Comparison of ENCODE assay signal across 25 cellular contexts in the genomic region with DNA sequence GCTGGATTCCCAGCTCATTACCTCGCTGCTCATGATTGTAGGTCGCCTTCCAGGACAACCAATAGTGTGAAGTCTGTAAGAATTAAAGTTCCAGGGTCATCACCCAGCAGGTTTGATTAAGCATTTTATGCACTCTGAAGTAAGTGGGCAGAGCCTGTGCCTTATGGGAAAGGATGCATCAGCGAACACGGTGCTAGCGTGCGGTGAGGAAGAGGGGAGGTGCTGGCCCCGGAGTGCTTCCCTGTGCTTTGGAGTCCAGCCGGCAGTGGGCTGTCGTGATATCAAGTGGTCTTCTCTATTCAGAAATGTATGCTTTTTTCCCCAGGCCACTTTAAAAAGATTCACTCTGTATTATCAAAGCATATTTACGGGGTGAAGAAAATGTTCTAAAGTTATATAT.
"Had no signal": no experiment of that assay in that cellular context is flagged by ENCODE, and none has a peak within 500 bp of the region (broad histone marks: within the 10 kb centered on the region; RNA-seq: fewer than 3 reads in every experiment).

No MANE protein-coding gene starts in this region.

- H3K4me3 ChIP-seq: ascending aorta, body of pancreas had no signal

- H3K4me1 ChIP-seq: ascending aorta had no signal

- H3K27me3 Mint-ChIP-seq: activated B cell treated with CpG ODN at 0.5 μM for 24 hours; activated CD4-positive, alpha-beta memory T cell treated with anti-CD3 and anti-CD28 coated beads for 36 hours; activated CD4-positive, alpha-beta T cell treated with anti-CD3 and anti-CD28 coated beads, Interleukin-2, amount 10 ng/mL, durations not matched to agents 7 days and 5 days; activated naive CD8-positive, alpha-beta T cell treated with anti-CD3 and anti-CD28 coated beads, Interleukin-2, amount 50 U/mL, for 24 hours; central memory CD8-positive, alpha-beta T cell had no signal

- H3K9me3 ChIP-seq: ascending aorta, body of pancreas had no signal

- H3K27ac ChIP-seq: ascending aorta, body of pancreas had no signal

- H3K27ac Mint-ChIP-seq: activated CD4-positive, alpha-beta memory T cell treated with anti-CD3 and anti-CD28 coated beads for 36 hours; activated CD4-positive, alpha-beta T cell treated with anti-CD3 and anti-CD28 coated beads, Interleukin-2, amount 10 ng/mL, durations not matched to agents 7 days and 5 days; activated naive CD4-positive, alpha-beta T cell treated with anti-CD3 and anti-CD28 coated beads, Interleukin-2, amount 50 U/mL, for 72 hours; activated naive CD8-positive, alpha-beta T cell treated with anti-CD3 and anti-CD28 coated beads, Interleukin-2, amount 50 U/mL, for 24 hours had no signal

- DNase-seq: activated B cell treated with CpG ODN at 0.5 μM for 24 hours; activated CD4-positive, alpha-beta memory T cell treated with anti-CD3 and anti-CD28 coated beads for 36 hours; activated CD4-positive, alpha-beta T cell treated with anti-CD3 and anti-CD28 coated beads, Interleukin-2, amount 10 ng/mL, durations not matched to agents 7 days and 5 days; activated CD8-positive, alpha-beta memory T cell treated with anti-CD3 and anti-CD28 coated beads for 24 hours; activated effector memory CD4-positive, alpha-beta T cell treated with anti-CD3 and anti-CD28 coated beads, Interleukin-2, amount 50 U/mL, for 16 hours; activated naive CD4-positive, alpha-beta T cell treated with Interleukin-2 at 50 U/mL for 16 hours; activated naive CD8-positive, alpha-beta T cell treated with anti-CD3 and anti-CD28 coated beads, Interleukin-2, amount 50 U/mL, for 24 hours; activated T-cell treated with anti-CD3 and anti-CD28 coated beads, Interleukin-2, amount 50 U/mL, for 4 hours; amniotic stem cell; body of pancreas; Kasumi-1; NCI-H146; NCI-H187 treated with DMSO at 0.1 percent for 48 hours; NCI-H2081 treated with DMSO at 0.1 percent for 48 hours; NCI-H345; NCI-H510A; NCI-H526 treated with DMSO at 0.1 percent for 48 hours; NCI-H82; SIG-M5; T-helper 2 cell; T1000 had no signal

- H3K4me3 Mint-ChIP-seq: activated B cell treated with CpG ODN at 0.5 μM for 24 hours; activated CD4-positive, alpha-beta memory T cell treated with anti-CD3 and anti-CD28 coated beads for 36 hours; activated CD4-positive, alpha-beta T cell treated with anti-CD3 and anti-CD28 coated beads, Interleukin-2, amount 10 ng/mL, durations not matched to agents 7 days and 5 days; activated naive CD8-positive, alpha-beta T cell treated with anti-CD3 and anti-CD28 coated beads, Interleukin-2, amount 50 U/mL, for 24 hours; activated T-cell treated with anti-CD3 and anti-CD28 coated beads, Interleukin-2, amount 50 U/mL, for 4 hours; central memory CD8-positive, alpha-beta T cell had no signal

- FAIRE-seq: TTC549 had no signal

- H3K27me3 ChIP-seq: ascending aorta, body of pancreas had no signal

- H3K9me3 Mint-ChIP-seq: activated CD4-positive, alpha-beta memory T cell treated with anti-CD3 and anti-CD28 coated beads for 36 hours; activated CD4-positive, alpha-beta T cell treated with anti-CD3 and anti-CD28 coated beads, Interleukin-2, amount 10 ng/mL, durations not matched to agents 7 days and 5 days; activated naive CD4-positive, alpha-beta T cell treated with anti-CD3 and anti-CD28 coated beads, Interleukin-2, amount 50 U/mL, for 72 hours; activated naive CD8-positive, alpha-beta T cell treated with anti-CD3 and anti-CD28 coated beads, Interleukin-2, amount 50 U/mL, for 24 hours; activated T-cell treated with anti-CD3 and anti-CD28 coated beads, Interleukin-2, amount 50 U/mL, for 4 hours; central memory CD8-positive, alpha-beta T cell had no signal

- ATAC-seq: activated naive CD4-positive, alpha-beta T cell treated with anti-CD3 and anti-CD28 coated beads, Interleukin-2, amount 50 U/mL, for 72 hours; activated naive CD8-positive, alpha-beta T cell treated with anti-CD3 and anti-CD28 coated beads, Interleukin-2, amount 50 U/mL, for 24 hours; activated T-cell treated with anti-CD3 and anti-CD28 coated beads, Interleukin-2, amount 50 U/mL, for 4 hours; body of pancreas had no signal
